In genomic region chr11:57322881-57323467, GRCh38 we compare ENCODE assay signal across 8 cellular contexts. TPM values are rescaled to one million over a fixed set of nuclear protein-coding genes. Genes with fewer than 3 reads are reported as not detected.
DNase-seq lines count a peak whose midpoint lies in the region; ATAC-seq, FAIRE-seq and TF ChIP-seq lines count a peak whose summit lies in the region.

No MANE protein-coding gene starts in this region.

- ATAC-seq in body of pancreas (no peak), lung (ENCODE audit: insufficient read depth, low FRiP score) (no peak), GM18873 (IDR thresholded peaks at IDR 0.05; ENCODE audit: low FRiP score, unreplicated experiment) (no peak)

- no peak for TF ChIP-seq EP300 in tibial nerve (IDR thresholded peaks at IDR 0.05)

- H3K9me3 Mint-ChIP-seq in activated naive CD4-positive, alpha-beta T cell treated with anti-CD3 and anti-CD28 coated beads for 36 hours: no peaks in the 10 kb centered on the region

- H3K4me3 Mint-ChIP-seq in activated naive CD4-positive, alpha-beta T cell treated with anti-CD3 and anti-CD28 coated beads for 36 hours: peak overlapping the region; percentile 81

- CTCF ChIA-PET in activated naive CD4-positive, alpha-beta T cell treated with anti-CD3 and anti-CD28 coated beads for 36 hours (lab: Charles Lee): no interaction called here

- no peaks in the 10 kb centered on the region for H3K27me3 Mint-ChIP-seq in activated naive CD4-positive, alpha-beta T cell treated with anti-CD3 and anti-CD28 coated beads for 36 hours (ENCODE audit: low read depth)

- intact Hi-C loops in activated naive CD4-positive, alpha-beta T cell treated with anti-CD3 and anti-CD28 coated beads for 36 hours (cut with micrococcal nuclease): loop anchor here (10.0 kb wide), 1 partner anchor 1822 kb away; the partner anchor contains the start of gene FAM111A
- intact Hi-C loops in body of pancreas (cut with DNase I): no loop called here

- TF ChIP-seq CTCF in body of pancreas (IDR thresholded peaks at IDR 0.05) (peak in 1 of 7 experiments; percentile 12), lung (IDR thresholded peaks at IDR 0.05; ENCODE audit: control extremely low read depth, extremely low read depth) (no peak), tibial nerve (IDR thresholded peaks at IDR 0.05) (peak in 1 of 5 experiments; percentile 39)

- H3K27me3 ChIP-seq in body of pancreas: no peaks in the 10 kb centered on the region
- no peaks in the 10 kb centered on the region for H3K27me3 ChIP-seq in lung (ENCODE audit: control insufficient read depth, insufficient read depth)
- no peaks in the 10 kb centered on the region for H3K27me3 ChIP-seq in tibial nerve

- peak overlapping the region; percentile 92 to 97 (median 96) for H3K27ac ChIP-seq in body of pancreas
- peak overlapping the region; percentile 79 to 81 for H3K27ac ChIP-seq in lung (ENCODE audit: low read depth in 1 of 2, low read length in 1 of 2)
- H3K27ac ChIP-seq in tibial nerve: peak overlapping the region; percentile 93 to 98 (median 96)

- peaks cover 35% of the 10 kb centered on the region for H3K36me3 Mint-ChIP-seq in activated naive CD4-positive, alpha-beta T cell treated with anti-CD3 and anti-CD28 coated beads for 36 hours (ENCODE audit: low read depth)

- peaks cover 0 to 6% of the 10 kb centered on the region in 2 donors for H3K36me3 ChIP-seq in body of pancreas (replicated peaks in 1 of 2; ENCODE audit: insufficient read depth in 1 of 2, low read depth in 2 of 2)
- peaks cover 0 to 17% of the 10 kb centered on the region in 2 donors for H3K36me3 ChIP-seq in lung (ENCODE audit: control insufficient read depth in 2 of 2, insufficient read depth in 2 of 2, low read length in 2 of 2)
- peaks cover 0 to 50% (median 14%) of the 10 kb centered on the region in 3 donors for H3K36me3 ChIP-seq in tibial nerve

- H3K4me1 ChIP-seq in body of pancreas (peaks cover 72% of the 10 kb centered on the region), lung (ENCODE audit: control insufficient read depth in 2 of 2, insufficient read depth in 2 of 2, low read length in 2 of 2) (peaks cover 0 to 28% of the 10 kb centered on the region in 2 donors), tibial nerve (peaks cover 0 to 77% (median 38%) of the 10 kb centered on the region in 4 donors)

- H3K27ac Mint-ChIP-seq in activated naive CD4-positive, alpha-beta T cell treated with anti-CD3 and anti-CD28 coated beads for 36 hours: no peak overlapping the region

- FAIRE-seq in urothelium cell line (lab: Jason Lieb, UNC): no peak

- 82 to 100% methylated on average over 1 of the region's 1 CpG for WGBS in body of pancreas, 2 donors
- WGBS in lung, 2 donors: 87 to 91% methylated on average over 1 of the region's 1 CpG
- WGBS in tibial nerve, 2 donors: 88 to 100% methylated on average over 1 of the region's 1 CpG

- no peak overlapping the region for H3K4me3 ChIP-seq in body of pancreas
- H3K4me3 ChIP-seq in lung: no peak overlapping the region
- peak overlapping the region in 3 of 4 donors; percentile 69 to 91 (median 72) for H3K4me3 ChIP-seq in tibial nerve

- no peak for DNase-seq in activated naive CD4-positive, alpha-beta T cell treated with anti-CD3 and anti-CD28 coated beads for 36 hours
- no peak for DNase-seq in activated naive CD4-positive, alpha-beta T cell treated with Interleukin-2 at 50 U/mL for 16 hours
- no peak for DNase-seq in body of pancreas
- DNase-seq in lung (ENCODE audit: low spot score): no peak
- no peak for DNase-seq in tibial nerve (ENCODE audit: low spot score in 2 of 2)
- no peak for DNase-seq in urothelium cell line (ENCODE audit: low spot score)
- no peak for DNase-seq in activated effector memory CD4-positive, alpha-beta T cell treated with anti-CD3 and anti-CD28 coated beads, Interleukin-2, amount 50 U/mL, for 16 hours

- H3K4me1 Mint-ChIP-seq in activated naive CD4-positive, alpha-beta T cell treated with anti-CD3 and anti-CD28 coated beads for 36 hours (ENCODE audit: low read depth): peaks cover 50% of the 10 kb centered on the region

- TF ChIP-seq POLR2A in body of pancreas (IDR thresholded peaks at IDR 0.05) (no peak), tibial nerve (IDR thresholded peaks at IDR 0.05) (no peak)

- no peaks in the 10 kb centered on the region for H3K9me3 ChIP-seq in body of pancreas
- H3K9me3 ChIP-seq in lung (ENCODE audit: control insufficient read depth in 2 of 2, insufficient read depth in 1 of 2, low read length in 1 of 2): no peaks in the 10 kb centered on the region
- H3K9me3 ChIP-seq in tibial nerve: no peaks in the 10 kb centered on the region

RNA-seq across cellular contexts. Expression of gene TNKS1BP1, which starts 1.8 kb away (rescaled TPM):
- total RNA-seq in activated naive CD4-positive, alpha-beta T cell treated with anti-CD3 and anti-CD28 coated beads for 36 hours: 10 to 100 TPM; 14.1 to 14.7 TPM
- total RNA-seq in body of pancreas: 100 to 1,000 TPM in 1 of 2 donors, 10 to 100 TPM in 1; 83.5 to 115 TPM
- total RNA-seq in lung: 100 to 1,000 TPM; 107 to 220 TPM
- polyA plus RNA-seq in lung: 100 to 1,000 TPM in 1 of 2 donors, 10 to 100 TPM in 1; 87.0 to 171 TPM
- 100 to 1,000 TPM; 147 to 238 (median 204) TPM for total RNA-seq in tibial nerve

RNA-seq across cellular contexts. Expression of gene SSRP1, which starts 12.7 kb away (rescaled TPM):
- 100 to 1,000 TPM; 304 to 322 TPM for total RNA-seq in activated naive CD4-positive, alpha-beta T cell treated with anti-CD3 and anti-CD28 coated beads for 36 hours
- total RNA-seq in body of pancreas: 10 to 100 TPM; 44.2 to 51.9 TPM
- total RNA-seq in lung: 10 to 100 TPM; 54.7 to 76.9 TPM
- 10 to 100 TPM; 37.1 to 74.4 TPM for polyA plus RNA-seq in lung
- total RNA-seq in tibial nerve: 10 to 100 TPM; 51.0 to 67.5 (median 56.5) TPM

RNA-seq across cellular contexts. Expression of gene P2RX3, which starts 15.2 kb away (rescaled TPM):
- not detected for total RNA-seq in activated naive CD4-positive, alpha-beta T cell treated with anti-CD3 and anti-CD28 coated beads for 36 hours
- total RNA-seq in body of pancreas (not detected), lung (under 1 TPM in 1 of 2 donors, not detected in 1; 0.11 TPM), tibial nerve (under 1 TPM in 1 of 4 donors, not detected in 3; 0.22 TPM)
- polyA plus RNA-seq in lung: not detected

RNA-seq across cellular contexts. Expression of gene PRG3, which starts 58.0 kb away (rescaled TPM):
- total RNA-seq in activated naive CD4-positive, alpha-beta T cell treated with anti-CD3 and anti-CD28 coated beads for 36 hours: not detected
- not detected for total RNA-seq in body of pancreas
- total RNA-seq in lung: 1 to 10 TPM in 1 of 2 donors, not detected in 1; 1.4 TPM
- polyA plus RNA-seq in lung: under 1 TPM in 1 of 2 donors, not detected in 1; 0.63 TPM
- total RNA-seq in tibial nerve: not detected

Comparison
In these comparisons a context has a peak if more than half of its experiments do, and no peak if none do; other contexts are left out.
1. H3K4me3 ChIP-seq: peak in tibial nerve (3 of 4); none in body of pancreas (0 of 2) and lung (single experiment).
2. RNA of gene TNKS1BP1, which starts 1.8 kb away (total RNA-seq): 147 to 238 TPM in tibial nerve, 107 to 220 TPM in lung and 83.5 to 115 TPM in body of pancreas; 14.1 to 14.7 TPM in activated naive CD4-positive, alpha-beta T cell treated with anti-CD3 and anti-CD28 coated beads for 36 hours; every median in the first group is over 4 times any median in the second.
3. Peak in every context shown above with its lines, with median percentiles within 50 percentile points of each other: H3K27ac ChIP-seq.